In the genomic region with DNA sequence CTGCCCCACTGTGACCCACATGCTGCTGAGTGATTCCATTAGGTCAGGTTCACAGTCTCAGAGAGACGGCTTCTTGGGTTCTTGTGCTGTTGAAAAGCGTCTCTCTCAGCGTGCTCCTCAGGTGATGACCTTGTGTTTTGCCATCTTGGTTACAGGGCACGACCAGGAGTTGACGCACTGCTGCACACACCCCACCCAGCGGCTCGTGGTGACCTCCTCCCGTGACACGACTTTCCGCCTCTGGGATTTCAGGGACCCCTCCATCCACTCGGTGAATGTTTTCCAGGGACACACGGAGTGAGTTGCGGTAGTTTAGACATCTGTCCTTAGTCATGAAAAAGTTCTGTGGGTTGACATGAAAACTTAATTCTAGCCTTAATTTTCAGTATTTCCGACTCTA, we compare ENCODE assay signal across 1 cellular context.
TF ChIP-seq lines count a peak whose summit lies in the region.

No MANE protein-coding gene starts in this region.

TF ChIP-seq in GM23338, 12 proteins besides CTCF, POLR2A, EP300 and RAD21 (continued from another document):
- TF ChIP-seq, protein P1, sequence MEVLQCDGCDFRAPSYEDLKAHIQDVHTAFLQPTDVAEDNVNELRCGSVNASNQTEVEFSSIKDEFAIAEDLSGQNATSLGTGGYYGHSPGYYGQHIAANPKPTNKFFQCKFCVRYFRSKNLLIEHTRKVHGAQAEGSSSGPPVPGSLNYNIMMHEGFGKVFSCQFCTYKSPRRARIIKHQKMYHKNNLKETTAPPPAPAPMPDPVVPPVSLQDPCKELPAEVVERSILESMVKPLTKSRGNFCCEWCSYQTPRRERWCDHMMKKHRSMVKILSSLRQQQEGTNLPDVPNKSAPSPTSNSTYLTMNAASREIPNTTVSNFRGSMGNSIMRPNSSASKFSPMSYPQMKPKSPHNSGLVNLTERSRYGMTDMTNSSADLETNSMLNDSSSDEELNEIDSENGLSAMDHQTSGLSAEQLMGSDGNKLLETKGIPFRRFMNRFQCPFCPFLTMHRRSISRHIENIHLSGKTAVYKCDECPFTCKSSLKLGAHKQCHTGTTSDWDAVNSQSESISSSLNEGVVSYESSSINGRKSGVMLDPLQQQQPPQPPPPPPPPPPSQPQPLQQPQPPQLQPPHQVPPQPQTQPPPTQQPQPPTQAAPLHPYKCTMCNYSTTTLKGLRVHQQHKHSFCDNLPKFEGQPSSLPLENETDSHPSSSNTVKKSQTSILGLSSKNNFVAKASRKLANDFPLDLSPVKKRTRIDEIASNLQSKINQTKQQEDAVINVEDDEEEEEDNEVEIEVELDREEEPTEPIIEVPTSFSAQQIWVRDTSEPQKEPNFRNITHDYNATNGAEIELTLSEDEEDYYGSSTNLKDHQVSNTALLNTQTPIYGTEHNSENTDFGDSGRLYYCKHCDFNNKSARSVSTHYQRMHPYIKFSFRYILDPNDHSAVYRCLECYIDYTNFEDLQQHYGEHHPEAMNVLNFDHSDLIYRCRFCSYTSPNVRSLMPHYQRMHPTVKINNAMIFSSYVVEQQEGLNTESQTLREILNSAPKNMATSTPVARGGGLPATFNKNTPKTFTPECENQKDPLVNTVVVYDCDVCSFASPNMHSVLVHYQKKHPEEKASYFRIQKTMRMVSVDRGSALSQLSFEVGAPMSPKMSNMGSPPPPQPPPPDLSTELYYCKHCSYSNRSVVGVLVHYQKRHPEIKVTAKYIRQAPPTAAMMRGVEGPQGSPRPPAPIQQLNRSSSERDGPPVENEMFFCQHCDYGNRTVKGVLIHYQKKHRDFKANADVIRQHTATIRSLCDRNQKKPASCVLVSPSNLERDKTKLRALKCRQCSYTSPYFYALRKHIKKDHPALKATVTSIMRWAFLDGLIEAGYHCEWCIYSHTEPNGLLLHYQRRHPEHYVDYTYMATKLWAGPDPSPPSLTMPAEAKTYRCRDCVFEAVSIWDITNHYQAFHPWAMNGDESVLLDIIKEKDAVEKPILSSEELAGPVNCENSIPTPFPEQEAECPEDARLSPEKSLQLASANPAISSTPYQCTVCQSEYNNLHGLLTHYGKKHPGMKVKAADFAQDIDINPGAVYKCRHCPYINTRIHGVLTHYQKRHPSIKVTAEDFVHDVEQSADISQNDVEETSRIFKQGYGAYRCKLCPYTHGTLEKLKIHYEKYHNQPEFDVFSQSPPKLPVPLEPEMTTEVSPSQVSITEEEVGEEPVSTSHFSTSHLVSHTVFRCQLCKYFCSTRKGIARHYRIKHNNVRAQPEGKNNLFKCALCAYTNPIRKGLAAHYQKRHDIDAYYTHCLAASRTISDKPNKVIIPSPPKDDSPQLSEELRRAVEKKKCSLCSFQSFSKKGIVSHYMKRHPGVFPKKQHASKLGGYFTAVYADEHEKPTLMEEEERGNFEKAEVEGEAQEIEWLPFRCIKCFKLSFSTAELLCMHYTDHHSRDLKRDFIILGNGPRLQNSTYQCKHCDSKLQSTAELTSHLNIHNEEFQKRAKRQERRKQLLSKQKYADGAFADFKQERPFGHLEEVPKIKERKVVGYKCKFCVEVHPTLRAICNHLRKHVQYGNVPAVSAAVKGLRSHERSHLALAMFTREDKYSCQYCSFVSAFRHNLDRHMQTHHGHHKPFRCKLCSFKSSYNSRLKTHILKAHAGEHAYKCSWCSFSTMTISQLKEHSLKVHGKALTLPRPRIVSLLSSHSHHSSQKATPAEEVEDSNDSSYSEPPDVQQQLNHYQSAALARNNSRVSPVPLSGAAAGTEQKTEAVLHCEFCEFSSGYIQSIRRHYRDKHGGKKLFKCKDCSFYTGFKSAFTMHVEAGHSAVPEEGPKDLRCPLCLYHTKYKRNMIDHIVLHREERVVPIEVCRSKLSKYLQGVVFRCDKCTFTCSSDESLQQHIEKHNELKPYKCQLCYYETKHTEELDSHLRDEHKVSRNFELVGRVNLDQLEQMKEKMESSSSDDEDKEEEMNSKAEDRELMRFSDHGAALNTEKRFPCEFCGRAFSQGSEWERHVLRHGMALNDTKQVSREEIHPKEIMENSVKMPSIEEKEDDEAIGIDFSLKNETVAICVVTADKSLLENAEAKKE (CRISPR knock-in tag; IDR thresholded peaks at IDR 0.05), result no peak
- TF ChIP-seq JUNB (IDR thresholded peaks at IDR 0.05; ENCODE audit: unreplicated experiment) (no peak), STAT1 (IDR thresholded peaks at IDR 0.05; ENCODE audit: unreplicated experiment) (no peak), ZNF331 (CRISPR knock-in tag; IDR thresholded peaks at IDR 0.05; ENCODE audit: low read depth) (no peak), POLR2AphosphoS5 (IDR thresholded peaks at IDR 0.05; ENCODE audit: low read depth) (no peak), EZH2 (IDR thresholded peaks at IDR 0.05; ENCODE audit: low read depth, unreplicated experiment) (no peak), CREB1 (CRISPR knock-in tag; IDR thresholded peaks at IDR 0.05; ENCODE audit: low read depth) (no peak), NANOG (IDR thresholded peaks at IDR 0.05; ENCODE audit: borderline replicate concordance) (no peak), ZNF114 (CRISPR knock-in tag; IDR thresholded peaks at IDR 0.05) (no peak)
- TF ChIP-seq, protein P2, sequence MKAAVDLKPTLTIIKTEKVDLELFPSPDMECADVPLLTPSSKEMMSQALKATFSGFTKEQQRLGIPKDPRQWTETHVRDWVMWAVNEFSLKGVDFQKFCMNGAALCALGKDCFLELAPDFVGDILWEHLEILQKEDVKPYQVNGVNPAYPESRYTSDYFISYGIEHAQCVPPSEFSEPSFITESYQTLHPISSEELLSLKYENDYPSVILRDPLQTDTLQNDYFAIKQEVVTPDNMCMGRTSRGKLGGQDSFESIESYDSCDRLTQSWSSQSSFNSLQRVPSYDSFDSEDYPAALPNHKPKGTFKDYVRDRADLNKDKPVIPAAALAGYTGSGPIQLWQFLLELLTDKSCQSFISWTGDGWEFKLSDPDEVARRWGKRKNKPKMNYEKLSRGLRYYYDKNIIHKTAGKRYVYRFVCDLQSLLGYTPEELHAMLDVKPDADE (IDR thresholded peaks at IDR 0.05), result no peak
TF ChIP-seq in GM23338: peak in this region for 0.
